8 cellular contexts compared by ENCODE assay signal in genomic region chr14:95519699-95520098, GRCh38. TPM values are rescaled to one million over a fixed set of nuclear protein-coding genes. Genes with fewer than 3 reads are reported as not detected.
DNase-seq lines count a peak whose midpoint lies in the region; ATAC-seq and TF ChIP-seq lines count a peak whose summit lies in the region.

No MANE protein-coding gene starts in this region.

- peak overlapping the region; percentile 63 for H3K4me3 Mint-ChIP-seq in activated naive CD8-positive, alpha-beta T cell treated with anti-CD3 and anti-CD28 coated beads for 36 hours
- peak overlapping the region; percentile 80 to 85 for H3K4me3 Mint-ChIP-seq in stimulated activated naive CD8-positive, alpha-beta T cell treated with anti-CD3 and anti-CD28 coated beads, Interleukin-15, amount 100 ng/mL, for 72 hours

- 13 to 28% methylated on average over 6 of the region's 6 CpGs for WGBS in lung, 2 donors

- no peak for TF ChIP-seq CTCF in lung (IDR thresholded peaks at IDR 0.05; ENCODE audit: control extremely low read depth, extremely low read depth)

- peaks cover 74% of the 10 kb centered on the region for H3K4me1 Mint-ChIP-seq in activated naive CD8-positive, alpha-beta T cell treated with anti-CD3 and anti-CD28 coated beads for 36 hours
- H3K4me1 Mint-ChIP-seq in stimulated activated naive CD8-positive, alpha-beta T cell treated with anti-CD3 and anti-CD28 coated beads, Interleukin-15, amount 100 ng/mL, for 72 hours: peaks cover 85% of the 10 kb centered on the region

- peaks cover 12% of the 10 kb centered on the region for H3K36me3 Mint-ChIP-seq in activated naive CD8-positive, alpha-beta T cell treated with anti-CD3 and anti-CD28 coated beads for 36 hours

- no peaks in the 10 kb centered on the region for H3K9me3 ChIP-seq in lung (ENCODE audit: control insufficient read depth in 2 of 2, insufficient read depth in 1 of 2, low read length in 1 of 2)

- H3K9me3 Mint-ChIP-seq in activated naive CD8-positive, alpha-beta T cell treated with anti-CD3 and anti-CD28 coated beads for 36 hours: no peaks in the 10 kb centered on the region
- H3K9me3 Mint-ChIP-seq in stimulated activated naive CD8-positive, alpha-beta T cell treated with anti-CD3 and anti-CD28 coated beads, Interleukin-15, amount 100 ng/mL, for 72 hours: no peaks in the 10 kb centered on the region

- peak overlapping the region; percentile 96 for H3K27ac Mint-ChIP-seq in activated naive CD8-positive, alpha-beta T cell treated with anti-CD3 and anti-CD28 coated beads for 36 hours
- H3K27ac Mint-ChIP-seq in stimulated activated naive CD8-positive, alpha-beta T cell treated with anti-CD3 and anti-CD28 coated beads, Interleukin-15, amount 100 ng/mL, for 72 hours: peak overlapping the region; percentile 98 to 99

- no peak overlapping the region for H3K4me3 ChIP-seq in lung

- DNase-seq in SW480 (ENCODE audit: low spot score) (peak; percentile 95), lung (ENCODE audit: low spot score) (peak; percentile 73), NCI-H2081 (lab: John Stamatoyannopoulos, UW) (no peak)
- DNase-seq in activated naive CD8-positive, alpha-beta T cell treated with anti-CD3 and anti-CD28 coated beads for 36 hours: peak; percentile 78
- DNase-seq in stimulated activated naive CD8-positive, alpha-beta T cell treated with anti-CD3 and anti-CD28 coated beads, Interleukin-15, amount 100 ng/mL, for 72 hours: peak; percentile 63 to 77

- peaks cover 20 to 40% of the 10 kb centered on the region in 2 donors for H3K4me1 ChIP-seq in lung (ENCODE audit: control insufficient read depth in 2 of 2, insufficient read depth in 2 of 2, low read length in 2 of 2)

- H3K27me3 ChIP-seq in lung (ENCODE audit: control insufficient read depth, insufficient read depth): no peaks in the 10 kb centered on the region

- ATAC-seq in GM21447 (IDR thresholded peaks at IDR 0.05; ENCODE audit: unreplicated experiment): peak; percentile 23
- peak; percentile 30 for ATAC-seq in lung (ENCODE audit: insufficient read depth, low FRiP score)
- ATAC-seq in stimulated activated naive CD8-positive, alpha-beta T cell treated with anti-CD3 and anti-CD28 coated beads, Interleukin-15, amount 100 ng/mL, for 72 hours: peak; percentile 21
- no peak for ATAC-seq in GM19452 (IDR thresholded peaks at IDR 0.05; ENCODE audit: unreplicated experiment)
- no peak for ATAC-seq in HG02973 (IDR thresholded peaks at IDR 0.05; ENCODE audit: unreplicated experiment)

- H3K36me3 ChIP-seq in lung (ENCODE audit: control insufficient read depth in 2 of 2, insufficient read depth in 2 of 2, low read length in 2 of 2): no peaks in the 10 kb centered on the region

- H3K27ac ChIP-seq in lung (ENCODE audit: low read depth in 1 of 2, low read length in 1 of 2): peak overlapping the region; percentile 21 to 54

- H3K27me3 Mint-ChIP-seq in activated naive CD8-positive, alpha-beta T cell treated with anti-CD3 and anti-CD28 coated beads for 36 hours: no peaks in the 10 kb centered on the region
- no peaks in the 10 kb centered on the region for H3K27me3 Mint-ChIP-seq in stimulated activated naive CD8-positive, alpha-beta T cell treated with anti-CD3 and anti-CD28 coated beads, Interleukin-15, amount 100 ng/mL, for 72 hours

RNA-seq across cellular contexts. Expression of gene SYNE3, which starts 3.2 kb away (rescaled TPM):
- 10 to 100 TPM; 38.0 to 38.8 TPM for total RNA-seq in activated naive CD8-positive, alpha-beta T cell treated with anti-CD3 and anti-CD28 coated beads for 36 hours
- 10 to 100 TPM in 1 of 2 donors, 1 to 10 TPM in 1; 8.4 to 30.5 TPM for total RNA-seq in lung
- 1 to 10 TPM; 2.7 to 3.7 TPM for polyA plus RNA-seq in lung

RNA-seq across cellular contexts. Expression of gene GLRX5, which starts 15.2 kb away (rescaled TPM):
- 10 to 100 TPM; 57.9 to 60.7 TPM for total RNA-seq in activated naive CD8-positive, alpha-beta T cell treated with anti-CD3 and anti-CD28 coated beads for 36 hours
- 10 to 100 TPM; 22.4 to 35.6 TPM for total RNA-seq in lung
- 10 to 100 TPM; 27.3 to 30.9 TPM for polyA plus RNA-seq in lung

Comparison
In these comparisons a context has a peak if more than half of its experiments do, and no peak if none do; other contexts are left out.
1. ATAC-seq: peak in GM21447 (single experiment), lung (single experiment) and stimulated activated naive CD8-positive, alpha-beta T cell treated with anti-CD3 and anti-CD28 coated beads, Interleukin-15, amount 100 ng/mL, for 72 hours (single experiment); none in GM19452 (single experiment) and HG02973 (single experiment).
2. DNase-seq: peak in SW480 (single experiment), activated naive CD8-positive, alpha-beta T cell treated with anti-CD3 and anti-CD28 coated beads for 36 hours (single experiment), lung (single experiment) and stimulated activated naive CD8-positive, alpha-beta T cell treated with anti-CD3 and anti-CD28 coated beads, Interleukin-15, amount 100 ng/mL, for 72 hours (2 of 2); none in NCI-H2081 (0 of 2).